Comparison of ENCODE assay signal across 28 cellular contexts in the genomic region with DNA sequence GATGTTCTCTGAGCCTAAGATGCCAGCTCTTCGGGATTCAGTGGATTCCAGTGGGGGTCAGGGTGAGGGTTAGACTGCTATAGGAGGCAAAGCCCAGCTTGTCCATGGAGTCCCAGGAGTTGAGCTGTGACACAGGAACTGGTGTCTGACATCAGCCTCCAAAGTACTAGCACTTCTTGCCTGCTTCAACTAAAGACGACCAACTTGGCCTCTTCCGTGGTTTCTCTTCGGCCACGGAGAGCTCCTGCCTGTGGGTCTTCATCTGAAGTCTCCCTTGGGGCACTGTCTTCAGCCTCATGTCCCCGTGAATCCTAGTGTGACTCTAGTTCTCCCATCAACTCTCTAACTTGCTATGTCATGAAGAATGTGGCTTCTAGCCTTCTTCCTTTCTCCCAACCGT. TPM values are rescaled to one million over a fixed set of nuclear protein-coding genes. Genes with fewer than 3 reads are reported as not detected.
"Had no signal": no experiment of that assay in that cellular context is flagged by ENCODE, and none has a peak within 500 bp of the region (broad histone marks: within the 10 kb centered on the region; RNA-seq: fewer than 3 reads in every experiment).

No MANE protein-coding gene starts in this region.

- H3K4me1 ChIP-seq: pancreas, prostate gland, right lobe of liver, sigmoid colon, stomach, thyroid gland, tibial nerve, upper lobe of left lung, uterus had no signal

- H3K36me3 ChIP-seq: neutrophil, pancreas, prostate gland, right lobe of liver, sigmoid colon, stomach, thoracic aorta, thyroid gland, tibial nerve, upper lobe of left lung, uterus had no signal

- DNase-seq: naive thymus-derived CD8-positive, alpha-beta T cell; nephron progenitor cell; nucleus accumbens; pancreas; retina; right cardiac atrium; right lobe of liver; sigmoid colon; small intestine; stimulated activated CD4-positive, alpha-beta T cell treated with anti-CD3 and anti-CD28 coated beads, Interleukin-15, amount 100 ng/mL, for 24 hours; stimulated activated CD4-positive, alpha-beta T cell treated with anti-CD3 and anti-CD28 coated beads, Interleukin-2, amount 100 ng/mL, for 24 hours; stimulated activated CD4-positive, alpha-beta T cell treated with anti-CD3 and anti-CD28 coated beads, Interleukin-2, amount 100 ng/mL, for 48 hours; stimulated activated CD4-positive, alpha-beta T cell treated with anti-CD3 and anti-CD28 coated beads, Interleukin-4, amount 100 ng/mL, for 24 hours; stimulated activated naive B cell treated with anti-CD40 and anti-IgM and Interleukin-4, amounts not matched to agents 10 μg/mL and 1 μg/mL and 100 μg/mL, for 72 hours; stimulated activated naive CD4-positive, alpha-beta T cell treated with Interleukin-2 at 50 U/mL for 16 hours; stomach; thyroid gland; trophoblast cell; uterus had no signal

- H3K27ac ChIP-seq: neutrophil, pancreas, prostate gland, right lobe of liver, sigmoid colon, stomach, thoracic aorta, thyroid gland, tibial nerve, upper lobe of left lung, uterus had no signal

- H3K9me3 ChIP-seq: neutrophil, pancreas, prostate gland, right lobe of liver, thoracic aorta, thyroid gland, uterus had no signal

- H3K27me3 ChIP-seq: pancreas, right lobe of liver, thyroid gland, tibial nerve, upper lobe of left lung, uterus had no signal

- H3K4me3 ChIP-seq: pancreas, prostate gland, right lobe of liver, sigmoid colon, stomach, thoracic aorta, thyroid gland, tibial nerve, upper lobe of left lung, uterus had no signal

- ATAC-seq: naive thymus-derived CD8-positive, alpha-beta T cell; natural killer cell treated with Interleukin-12 subunit alpha and Interleukin-12 subunit beta and Interleukin-15 and Interleukin-18, amount 100 ng/mL, for 72 hours; pancreas; right cardiac atrium; right lobe of liver; stimulated activated effector memory CD8-positive, alpha-beta T cell treated with anti-CD3 and anti-CD28 coated beads, Interleukin-12 subunit alpha, Interleukin-12 subunit beta, amount 100 ng/mL, for 72 hours; stimulated activated naive B cell treated with anti-CD40 and anti-IgM and Interleukin-4, amounts not matched to agents 10 μg/mL and 1 μg/mL and 100 μg/mL, for 72 hours had no signal

RNA-seq across cellular contexts. Expression of a gene that starts 12.8 kb away (rescaled TPM):
- total RNA-seq: naive thymus-derived CD8-positive, alpha-beta T cell; pulmonary artery endothelial cell; subcutaneous adipose tissue had no signal
